ENCODE assay signal across 8 cellular contexts in genomic region chr22:36387664-36387913, GRCh38. TPM values are rescaled to one million over a fixed set of nuclear protein-coding genes. Genes with fewer than 3 reads are reported as not detected.
A peak's percentile ranks its signal among the peaks of the same experiment; 100 is the strongest.
DNase-seq lines count a peak whose midpoint lies in the region; ATAC-seq, FAIRE-seq and TF ChIP-seq lines count a peak whose summit lies in the region.

No MANE protein-coding gene starts in this region.

- H3K9me3 ChIP-seq in DND-41 (ENCODE audit: insufficient read depth, low read length, severe bottlenecking) = no peaks in the 10 kb centered on the region
- no peaks in the 10 kb centered on the region for H3K9me3 ChIP-seq in muscle layer of colon (ENCODE audit: low read length)

- H3K4me3 ChIP-seq in DND-41 (ENCODE audit: low read depth in 1 of 2, low read length in 2 of 2) = peak overlapping the region; percentile 62 to 73; a peak in 3 of 4 replicates
- peak overlapping the region; percentile 90 for H3K4me3 ChIP-seq in bronchial epithelial cell (ENCODE audit: low read depth, low read length)
- H3K4me3 ChIP-seq in muscle layer of colon (ENCODE audit: low read depth in 1 of 2, low read length in 2 of 2) = peak overlapping the region; percentile 90 to 93

- H3K27ac ChIP-seq in DND-41 (ENCODE audit: low read length) (peak overlapping the region; percentile 69), muscle layer of colon (ENCODE audit: low read depth, low read length) (peak overlapping the region; percentile 98)

- H3K4me1 ChIP-seq in DND-41 (ENCODE audit: insufficient read depth, low read length) = peaks cover 48% of the 10 kb centered on the region
- peaks cover 16% of the 10 kb centered on the region for H3K4me1 ChIP-seq in muscle layer of colon (ENCODE audit: insufficient read depth, low read length)

- peak overlapping the region; percentile 82 for H3K9ac ChIP-seq in DND-41 (ENCODE audit: low read depth, low read length)
- H3K9ac ChIP-seq in muscle layer of colon (ENCODE audit: low read length) = no peak overlapping the region

- H3K27me3 ChIP-seq in DND-41 (ENCODE audit: insufficient read depth, low read length, poor library complexity) (no peaks in the 10 kb centered on the region), bronchial epithelial cell (ENCODE audit: control insufficient read depth, insufficient read depth, low read length) (no peaks in the 10 kb centered on the region), muscle layer of colon (ENCODE audit: control insufficient read depth in 1 of 2, insufficient read depth in 2 of 2, low read length in 2 of 2) (no peaks in the 10 kb centered on the region)

- DNase-seq in DND-41 (no peak), bronchial epithelial cell (ENCODE audit: low read depth) (no peak), cerebellar cortex (ENCODE audit: low spot score) (no peak), glomerular visceral epithelial cell (ENCODE audit: extremely low spot score) (no peak)
- DNase-seq in stimulated activated CD4-positive, alpha-beta T cell treated with anti-CD3 and anti-CD28 coated beads, Interleukin-2, amount 100 ng/mL, for 24 hours = no peak

- H3K4me2 ChIP-seq in DND-41 (ENCODE audit: insufficient read depth, low read length) = peak overlapping the region; percentile 74

- peaks cover 40% of the 10 kb centered on the region for H4K20me1 ChIP-seq in DND-41 (ENCODE audit: insufficient read depth, low read length)

- ATAC-seq in DND-41 (ENCODE audit: insufficient read depth, low read depth) (peak; percentile 12; the same call in 2 of the 3 replicates), HG03442 (IDR thresholded peaks at IDR 0.05; ENCODE audit: unreplicated experiment) (peak; percentile 5), GM18858 (IDR thresholded peaks at IDR 0.05; ENCODE audit: unreplicated experiment) (no peak)

- H3K36me3 ChIP-seq in DND-41 (ENCODE audit: insufficient read depth, low read length) = peaks cover 23% of the 10 kb centered on the region
- peaks cover 21% of the 10 kb centered on the region for H3K36me3 ChIP-seq in bronchial epithelial cell (ENCODE audit: control insufficient read depth, insufficient read depth, low read length)
- H3K36me3 ChIP-seq in muscle layer of colon (ENCODE audit: insufficient read depth, low read length) = peaks cover 9% of the 10 kb centered on the region

- H2AFZ ChIP-seq in DND-41 (ENCODE audit: low read depth, low read length) = peak overlapping the region; percentile 72; the same call in 1 of the 2 replicates

- TF ChIP-seq CTCF in DND-41 (IDR thresholded peaks at IDR 0.05; ENCODE audit: borderline replicate concordance, extremely low read depth, low read length, poor library complexity, severe bottlenecking) (no peak), bronchial epithelial cell (IDR thresholded peaks at IDR 0.05; ENCODE audit: insufficient read depth, low read length, severe bottlenecking) (no peak)

- no peak for FAIRE-seq in bronchial epithelial cell (lab: Jason Lieb, UNC)

- H3K79me2 ChIP-seq in DND-41 (ENCODE audit: insufficient read depth, low read length) = peaks cover 58% of the 10 kb centered on the region

RNA-seq across cellular contexts. Expression of gene MYH9, which starts 0.2 kb away (rescaled TPM):
- 378 and 611 TPM in 2 replicates for total RNA-seq in bronchial epithelial cell
